15 cellular contexts compared by ENCODE assay signal in the genomic region with DNA sequence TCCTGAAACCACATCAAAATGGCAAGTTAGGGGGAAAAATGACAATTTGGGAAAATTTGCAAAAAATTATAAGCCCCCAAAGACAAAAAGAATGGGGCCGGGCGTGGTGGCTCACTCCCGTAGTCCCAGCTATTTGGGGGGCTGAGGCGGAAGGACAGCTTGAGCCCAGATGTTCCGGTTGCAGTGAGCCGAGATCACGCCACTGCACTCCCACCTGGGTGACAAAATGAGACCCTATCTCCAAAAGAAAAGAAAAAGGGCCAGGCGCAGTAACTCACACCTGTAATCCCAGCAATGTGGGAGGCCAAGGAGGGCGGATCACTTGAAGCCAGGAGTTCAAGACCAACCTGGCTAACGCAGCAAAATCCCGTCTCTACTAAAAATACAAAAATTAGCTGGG. TPM values are rescaled to one million over a fixed set of nuclear protein-coding genes. Genes with fewer than 3 reads are reported as not detected.
DNase-seq lines count a peak whose midpoint lies in the region; ATAC-seq and TF ChIP-seq lines count a peak whose summit lies in the region.
"Had no signal": no experiment of that assay in that cellular context is flagged by ENCODE, and none has a peak within 500 bp of the region (broad histone marks: within the 10 kb centered on the region; RNA-seq: fewer than 3 reads in every experiment).

No MANE protein-coding gene starts in this region.

- H3K9me3 ChIP-seq in adipocyte (ENCODE audit: control insufficient read depth, low read length) = no peaks in the 10 kb centered on the region

- H3K36me3 ChIP-seq in adipocyte (ENCODE audit: control insufficient read depth, insufficient read depth, low read length, severe bottlenecking) = no peaks in the 10 kb centered on the region

- H3K4me1 Mint-ChIP-seq in natural killer cell (peaks cover 28 to 34% of the 10 kb centered on the region in 2 donors), type B pancreatic cell (ENCODE audit: unreplicated experiment) (peaks cover 5% of the 10 kb centered on the region)

- H3K27ac Mint-ChIP-seq in natural killer cell (no peak overlapping the region), type B pancreatic cell (no peak overlapping the region)
- H3K27ac Mint-ChIP-seq: CD4-positive, CD25-positive, alpha-beta regulatory T cell had no signal

- TF ChIP-seq CTCF in natural killer cell (IDR thresholded peaks at IDR 0.05) (no peak), type B pancreatic cell (conservative IDR thresholded peaks at IDR 0.05) (no peak)

- DNase-seq in activated CD8-positive, alpha-beta memory T cell treated with anti-CD3 and anti-CD28 coated beads, Interleukin-2, amount 50 U/mL, for 48 hours = peak; percentile 10
- no peak for DNase-seq in activated CD8-positive, alpha-beta memory T cell treated with anti-CD3 and anti-CD28 coated beads, Interleukin-2, amount 50 U/mL, for 4 hours
- no peak for DNase-seq in adipocyte (ENCODE audit: low read depth)
- DNase-seq in natural killer cell = no peak
- DNase-seq in type B pancreatic cell (ENCODE audit: extremely low spot score, unreplicated experiment) = no peak
- DNase-seq in DMS 273 (lab: John Stamatoyannopoulos, UW; ENCODE audit: unreplicated experiment) = no peak
- DNase-seq in dedifferentiated amniotic fluid mesenchymal stem cell (ENCODE audit: extremely low spot score) = no peak
- DNase-seq in NCI-H1105 (lab: John Stamatoyannopoulos, UW) = no peak
- DNase-seq: CD4-positive, CD25-positive, alpha-beta regulatory T cell; DMS153; DMS79 treated with DMSO at 0.1 percent for 48 hours; EL had no signal

- H3K9ac ChIP-seq in adipocyte (ENCODE audit: low read length) = peak overlapping the region; percentile 13
- H3K9ac ChIP-seq: BLaER1 treated with 17β-estradiol and CSF1 and Interleukin-3, amounts not matched to agents 10 nM and 100 nM had no signal

- H3K36me3 Mint-ChIP-seq in natural killer cell = no peaks in the 10 kb centered on the region
- H3K36me3 Mint-ChIP-seq in type B pancreatic cell = no peaks in the 10 kb centered on the region
- H3K36me3 Mint-ChIP-seq: CD4-positive, CD25-positive, alpha-beta regulatory T cell had no signal

- ATAC-seq in natural killer cell = no peak
- ATAC-seq: HCT116 had no signal

- no peaks in the 10 kb centered on the region for H3K27me3 Mint-ChIP-seq in natural killer cell (ENCODE audit: low read depth in 2 of 2)
- H3K27me3 Mint-ChIP-seq in type B pancreatic cell = peaks cover 42% of the 10 kb centered on the region

- peak overlapping the region; percentile 35 for H3K4me3 Mint-ChIP-seq in natural killer cell
- peak overlapping the region; percentile 19 for H3K4me3 Mint-ChIP-seq in type B pancreatic cell

- H3K4me1 ChIP-seq in adipocyte (ENCODE audit: control insufficient read depth, insufficient read depth, low read length) = peaks cover 38% of the 10 kb centered on the region

- H3K4me3 ChIP-seq in adipocyte (ENCODE audit: low read length) = no peak overlapping the region
- H3K4me3 ChIP-seq: BLaER1 treated with 17β-estradiol and CSF1 and Interleukin-3, amounts not matched to agents 10 nM and 100 nM had no signal

- no peaks in the 10 kb centered on the region for H3K27me3 ChIP-seq in adipocyte (replicated peaks; ENCODE audit: control insufficient read depth, insufficient read depth, low read length)
- H3K27me3 ChIP-seq: BLaER1 treated with 17β-estradiol and CSF1 and Interleukin-3, amounts not matched to agents 10 nM and 100 nM had no signal

- H3K9me3 Mint-ChIP-seq in natural killer cell = no peaks in the 10 kb centered on the region
- H3K9me3 Mint-ChIP-seq in type B pancreatic cell = peaks cover 5% of the 10 kb centered on the region
- H3K9me3 Mint-ChIP-seq: CD4-positive, CD25-positive, alpha-beta regulatory T cell had no signal

- intact Hi-C loops in natural killer cell (cut with micrococcal nuclease) = no loop called here

RNA-seq across cellular contexts. Expression of a gene that starts 2.0 kb away (rescaled TPM):
- total RNA-seq in natural killer cell (10 to 100 TPM; 81.0 to 84.3 (median 83.8) TPM), type B pancreatic cell (ENCODE audit: low replicate concordance) (10.1 and 12.7 TPM in 2 replicates)

RNA-seq across cellular contexts. Expression of a gene that starts 20.6 kb away (rescaled TPM):
- 10 to 100 TPM; 32.8 to 48.3 (median 45.4) TPM for total RNA-seq in natural killer cell
- 213 and 396 TPM in 2 replicates for total RNA-seq in type B pancreatic cell (ENCODE audit: low replicate concordance)

RNA-seq across cellular contexts. Expression of a gene that starts 20.6 kb away (rescaled TPM):
- total RNA-seq in natural killer cell (10 to 100 TPM; 43.0 to 51.4 (median 46.9) TPM), type B pancreatic cell (ENCODE audit: low replicate concordance) (12.4 and 21.1 TPM in 2 replicates)

RNA-seq across cellular contexts. Expression of a gene that starts 21.4 kb away (rescaled TPM):
- 10 to 100 TPM; 38.8 to 53.1 (median 44.1) TPM for total RNA-seq in natural killer cell
- 96.5 and 109 TPM in 2 replicates for total RNA-seq in type B pancreatic cell (ENCODE audit: low replicate concordance)

RNA-seq across cellular contexts. Expression of a gene that starts 27.7 kb away (rescaled TPM):
- total RNA-seq in natural killer cell (10 to 100 TPM in 1 of 3 donors, 1 to 10 TPM in 2; 2.7 to 13.7 (median 3.1) TPM), type B pancreatic cell (ENCODE audit: low replicate concordance) (not detected in 2 replicates)
- total RNA-seq: A172 had no signal
